28 cellular contexts compared by ENCODE assay signal in genomic region chr2:40786636-40787035, GRCh38.
"Had no signal": no experiment of that assay in that cellular context is flagged by ENCODE, and none has a peak within 500 bp of the region (broad histone marks: within the 10 kb centered on the region; RNA-seq: fewer than 3 reads in every experiment).

No MANE protein-coding gene starts in this region.

- H3K4me3 ChIP-seq: neural progenitor cell, ovary, psoas muscle, right lobe of liver, sigmoid colon, smooth muscle cell, spleen, suprapubic skin, testis, tibial artery, transverse colon, upper lobe of right lung, uterus had no signal

- ATAC-seq: natural killer cell; psoas muscle; right cardiac atrium; right lobe of liver; stimulated activated memory B cell treated with anti-CD40 and anti-IgM and Interleukin-4, amounts not matched to agents 10 μg/mL and 1 μg/mL and 100 μg/mL, for 72 hours; stimulated activated naive CD8-positive, alpha-beta T cell treated with anti-CD3 and anti-CD28 coated beads, Interleukin-15, amount 100 ng/mL, for 72 hours; stimulated activated naive CD8-positive, alpha-beta T cell treated with anti-CD3 and anti-CD28 coated beads, Interleukin-15, Interleukin-2, amounts not matched to agents 100 U/mL and 50 U/mL, for 24 hours; upper lobe of right lung had no signal

- H3K9me3 ChIP-seq: ovary, psoas muscle, right lobe of liver, sigmoid colon, spleen, suprapubic skin, testis, tibial artery, transverse colon, upper lobe of right lung, uterus had no signal

- H3K27ac ChIP-seq: neural progenitor cell, ovary, parathyroid adenoma, psoas muscle, right lobe of liver, sigmoid colon, spleen, suprapubic skin, testis, tibial artery, transverse colon, upper lobe of right lung, uterus had no signal

- H3K36me3 ChIP-seq: neural progenitor cell, ovary, right lobe of liver, sigmoid colon, spleen, suprapubic skin, tibial artery, transverse colon, upper lobe of right lung, uterus had no signal

- H3K4me1 ChIP-seq: neural progenitor cell, parathyroid adenoma, psoas muscle, right lobe of liver, spleen, suprapubic skin, testis, tibial artery, transverse colon, upper lobe of right lung, uterus had no signal

- H2AFZ ChIP-seq: neural progenitor cell, parathyroid adenoma had no signal

- H3K4me2 ChIP-seq: neural progenitor cell, smooth muscle cell had no signal

- H3K9ac ChIP-seq: neural progenitor cell, parathyroid adenoma had no signal

- H3K79me2 ChIP-seq: parathyroid adenoma had no signal

- H3K27me3 ChIP-seq: neural progenitor cell, ovary, right lobe of liver, sigmoid colon, spleen, suprapubic skin, testis, tibial artery, transverse colon, upper lobe of right lung, uterus had no signal

- DNase-seq: natural killer cell; occipital lobe; ovary; posterior cingulate gyrus; psoas muscle; right cardiac atrium; right lobe of liver; sigmoid colon; spleen; stimulated activated CD4-positive, alpha-beta T cell treated with anti-CD3 and anti-CD28 coated beads, Interleukin-12 subunit alpha, Interleukin-12 subunit beta, amount 100 ng/mL, for 4 hours; stimulated activated CD4-positive, alpha-beta T cell treated with anti-CD3 and anti-CD28 coated beads, Interleukin-1b, Interleukin-23, amount 100 ng/mL, for 48 hours; stimulated activated CD4-positive, alpha-beta T cell treated with anti-CD3 and anti-CD28 coated beads, Interleukin-4, amount 100 ng/mL, for 1 hour; stimulated activated CD4-positive, alpha-beta T cell treated with anti-CD3 and anti-CD28 coated beads, Interleukin-4, amount 100 ng/mL, for 4 hours; stimulated activated CD8-positive, alpha-beta memory T cell treated with anti-CD3 and anti-CD28 coated beads, Interleukin-4, amount 100 ng/mL, for 48 hours; stimulated activated naive CD4-positive, alpha-beta T cell; stimulated activated naive CD8-positive, alpha-beta T cell treated with anti-CD3 and anti-CD28 coated beads, Interleukin-15, amount 100 ng/mL, for 72 hours; stimulated activated naive CD8-positive, alpha-beta T cell treated with anti-CD3 and anti-CD28 coated beads, Interleukin-15, Interleukin-2, amounts not matched to agents 100 U/mL and 50 U/mL, for 24 hours; substantia nigra; testis; tibial artery; transverse colon; upper lobe of right lung; uterus had no signal
